In the genomic region with DNA sequence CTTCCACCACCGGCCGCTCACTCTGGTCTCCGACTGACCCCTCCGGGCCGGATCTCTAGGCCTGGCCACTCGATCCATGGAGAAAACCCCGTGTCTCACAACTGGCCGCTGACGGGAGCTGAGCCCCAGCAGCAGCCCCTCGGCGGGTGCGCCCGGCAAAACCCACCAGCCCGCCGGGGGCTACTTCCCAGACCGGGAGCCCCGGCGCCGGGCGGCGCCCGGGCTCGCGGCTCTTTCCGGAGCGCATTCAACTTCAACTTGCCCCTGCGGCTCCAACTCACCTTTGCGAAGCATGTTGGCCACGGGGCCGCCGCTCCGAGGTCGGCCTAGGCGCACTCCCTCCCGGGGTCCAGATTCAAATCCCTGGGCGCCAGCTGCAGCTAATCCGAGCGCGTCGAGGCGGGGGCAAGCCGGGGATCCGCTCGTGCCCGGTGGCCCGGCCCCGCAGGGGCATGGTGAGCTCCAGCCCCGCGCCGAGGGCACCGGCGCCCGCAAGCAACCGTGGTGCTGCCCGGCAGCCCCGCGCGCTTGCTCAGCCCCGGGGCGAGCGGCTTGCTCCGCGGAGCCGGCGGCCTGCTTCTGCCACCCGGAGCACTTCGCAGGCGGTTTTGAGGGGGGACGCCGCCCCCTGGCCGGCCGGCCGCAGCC, we compare ENCODE assay signal across 9 cellular contexts. TPM values are rescaled to one million over a fixed set of nuclear protein-coding genes. Genes with fewer than 3 reads are reported as not detected.
DNase-seq lines count a peak whose midpoint lies in the region; ATAC-seq and TF ChIP-seq lines count a peak whose summit lies in the region.
"Had no signal": no experiment of that assay in that cellular context is flagged by ENCODE, and none has a peak within 500 bp of the region (broad histone marks: within the 10 kb centered on the region; RNA-seq: fewer than 3 reads in every experiment).

No MANE protein-coding gene starts in this region.

- peaks cover 0 to 21% of the 10 kb centered on the region in 2 donors for H3K4me1 ChIP-seq in lung (ENCODE audit: control insufficient read depth in 2 of 2, insufficient read depth in 2 of 2, low read length in 2 of 2)
- H3K4me1 ChIP-seq in uterus: peaks cover 0 to 17% of the 10 kb centered on the region in 2 donors

- DNase-seq in stimulated activated CD4-positive, alpha-beta T cell treated with anti-CD3 and anti-CD28 coated beads, Interleukin-15, amount 100 ng/mL, for 24 hours: peak; percentile 31
- DNase-seq in stimulated activated CD4-positive, alpha-beta T cell treated with anti-CD3 and anti-CD28 coated beads, Interleukin-12 subunit alpha, Interleukin-12 subunit beta, amount 100 ng/mL, for 4 hours: no peak
- DNase-seq in astrocyte of the hippocampus (ENCODE audit: low read depth, low spot score) (peak; percentile 39), lung (ENCODE audit: low spot score) (no peak), uterus (no peak), pons (ENCODE audit: low spot score) (no peak)

- H3K4me3 ChIP-seq in lung (peak overlapping the region; percentile 44), uterus (peak overlapping the region; percentile 38 to 44)

- intact Hi-C loops in uterus (cut with DNase I; ENCODE audit: low total_unique reads): loop anchor here (5.0 kb wide), 1 partner anchor 117 kb away; no protein-coding TSS in a partner anchor

- TF ChIP-seq CTCF in lung (IDR thresholded peaks at IDR 0.05; ENCODE audit: control extremely low read depth, extremely low read depth): no peak
- TF ChIP-seq CTCF in uterus (IDR thresholded peaks at IDR 0.05): no peak

- H3K27ac ChIP-seq in lung (ENCODE audit: low read depth in 1 of 2, low read length in 1 of 2) (no peak overlapping the region), uterus (no peak overlapping the region)

- TF ChIP-seq POLR2A in uterus (IDR thresholded peaks at IDR 0.05): no peak

- H3K36me3 ChIP-seq in lung (ENCODE audit: control insufficient read depth in 2 of 2, insufficient read depth in 2 of 2, low read length in 2 of 2) (no peaks in the 10 kb centered on the region), uterus (no peaks in the 10 kb centered on the region)

- WGBS in lung, 2 donors: 0 to 1% methylated on average over 60 to 73 of the region's 73 CpGs

- H3K9me3 ChIP-seq in lung (ENCODE audit: control insufficient read depth in 2 of 2, insufficient read depth in 1 of 2, low read length in 1 of 2) (no peaks in the 10 kb centered on the region), uterus (no peaks in the 10 kb centered on the region)

- ATAC-seq in lung (ENCODE audit: insufficient read depth, low FRiP score): no peak
- ATAC-seq in HG03521 (IDR thresholded peaks at IDR 0.05; ENCODE audit: unreplicated experiment): no peak
- ATAC-seq in HG02884 (IDR thresholded peaks at IDR 0.05; ENCODE audit: unreplicated experiment): no peak

- H3K27me3 ChIP-seq in lung (ENCODE audit: control insufficient read depth, insufficient read depth) (peaks cover 3% of the 10 kb centered on the region), uterus (no peaks in the 10 kb centered on the region)

RNA-seq across cellular contexts. Expression of a gene that starts 0.4 kb away (rescaled TPM):
- total RNA-seq in lung: 1 to 10 TPM in 1 of 2 donors, under 1 TPM in 1; 0.65 to 7.3 TPM
- 1 to 10 TPM; 1.2 to 3.5 TPM for polyA plus RNA-seq in lung
- total RNA-seq in uterus: 1 to 10 TPM in 3 of 4 donors, not detected in 1; 1.4 to 4.9 (median 1.9) TPM
- total RNA-seq: glomerular endothelial cell had no signal

RNA-seq across cellular contexts. Expression of a gene that starts 5.3 kb away (rescaled TPM):
- total RNA-seq in lung (10 to 100 TPM; 32.7 to 37.8 TPM), uterus (100 to 1,000 TPM in 1 of 4 donors, 10 to 100 TPM in 3; 26.8 to 121 (median 49.1) TPM)
- 10 to 100 TPM; 21.1 to 21.6 TPM for polyA plus RNA-seq in lung

RNA-seq across cellular contexts. Expression of a gene that starts 17.1 kb away (rescaled TPM):
- total RNA-seq in lung (10 to 100 TPM; 11.1 to 31.7 TPM), uterus (10 to 100 TPM in 3 of 4 donors, 1 to 10 TPM in 1; 7.9 to 27.4 (median 19.8) TPM)
- polyA plus RNA-seq in lung: 10 to 100 TPM; 43.2 to 55.4 TPM

RNA-seq across cellular contexts. Expression of a gene that starts 30.2 kb away (rescaled TPM):
- 10 to 100 TPM; 28.9 to 34.8 TPM for total RNA-seq in lung
- 10 to 100 TPM in 1 of 2 donors, 1 to 10 TPM in 1; 5.5 to 14.4 TPM for polyA plus RNA-seq in lung
- total RNA-seq in uterus: 10 to 100 TPM; 21.8 to 86.9 (median 54.2) TPM

Comparison
In these comparisons a context has a peak if more than half of its experiments do, and no peak if none do; other contexts are left out.
1. DNase-seq: peak in stimulated activated CD4-positive, alpha-beta T cell treated with anti-CD3 and anti-CD28 coated beads, Interleukin-15, amount 100 ng/mL, for 24 hours (single experiment) and astrocyte of the hippocampus (single experiment); none in stimulated activated CD4-positive, alpha-beta T cell treated with anti-CD3 and anti-CD28 coated beads, Interleukin-12 subunit alpha, Interleukin-12 subunit beta, amount 100 ng/mL, for 4 hours (single experiment), lung (single experiment), uterus (0 of 2) and pons (single experiment).